1 cellular context compared by ENCODE assay signal in the genomic region with DNA sequence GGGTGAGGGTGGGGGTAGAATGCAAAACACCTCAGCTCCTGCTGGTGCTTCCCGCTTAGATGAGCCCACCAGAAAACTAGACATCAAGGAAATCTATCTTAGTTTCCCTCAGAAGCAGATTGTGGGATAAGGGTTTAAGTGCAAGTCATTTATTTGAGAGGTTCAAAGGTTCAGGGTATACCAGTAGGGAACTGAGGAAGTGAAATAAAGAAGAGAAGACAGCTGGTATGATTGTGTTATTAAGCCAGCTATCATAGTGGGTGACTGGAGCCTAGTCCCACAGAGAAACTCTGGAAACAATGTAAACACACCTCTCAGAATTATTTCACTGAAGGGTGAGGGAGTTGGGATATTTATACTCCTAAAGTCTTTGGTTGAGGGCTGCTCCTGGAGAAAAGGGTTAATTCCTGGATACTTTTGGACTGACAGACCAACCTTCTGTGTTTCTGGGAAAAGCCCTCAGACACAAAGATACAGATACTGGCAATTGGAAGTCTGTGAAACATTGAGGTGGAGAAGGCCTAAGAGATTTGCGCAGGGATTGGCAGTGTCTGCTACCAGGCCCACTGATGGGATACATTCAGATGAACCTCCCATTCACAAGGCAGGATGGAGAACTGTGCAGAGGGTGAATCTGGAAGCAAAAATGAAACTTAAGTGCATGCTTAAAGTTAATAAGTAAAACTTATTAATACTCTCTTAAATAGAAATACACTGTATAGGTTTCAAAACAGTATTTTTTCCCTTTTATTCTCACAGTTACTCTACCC.
TF ChIP-seq lines count a peak whose summit lies in the region.

No MANE protein-coding gene starts in this region.

TF ChIP-seq in HepG2, 621 proteins besides CTCF, POLR2A, EP300 and RAD21:
- TF ChIP-seq ZNF7 (CRISPR knock-in tag; IDR thresholded peaks at IDR 0.05) = no peak
- TF ChIP-seq, protein P1, sequence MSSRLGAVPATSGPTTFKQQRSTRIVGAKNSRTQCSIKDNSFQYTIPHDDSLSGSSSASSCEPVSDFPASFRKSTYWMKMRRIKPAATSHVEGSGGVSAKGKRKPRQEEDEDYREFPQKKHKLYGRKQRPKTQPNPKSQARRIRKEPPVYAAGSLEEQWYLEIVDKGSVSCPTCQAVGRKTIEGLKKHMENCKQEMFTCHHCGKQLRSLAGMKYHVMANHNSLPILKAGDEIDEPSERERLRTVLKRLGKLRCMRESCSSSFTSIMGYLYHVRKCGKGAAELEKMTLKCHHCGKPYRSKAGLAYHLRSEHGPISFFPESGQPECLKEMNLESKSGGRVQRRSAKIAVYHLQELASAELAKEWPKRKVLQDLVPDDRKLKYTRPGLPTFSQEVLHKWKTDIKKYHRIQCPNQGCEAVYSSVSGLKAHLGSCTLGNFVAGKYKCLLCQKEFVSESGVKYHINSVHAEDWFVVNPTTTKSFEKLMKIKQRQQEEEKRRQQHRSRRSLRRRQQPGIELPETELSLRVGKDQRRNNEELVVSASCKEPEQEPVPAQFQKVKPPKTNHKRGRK (CRISPR knock-in tag; IDR thresholded peaks at IDR 0.05) = no peak
- no peak for TF ChIP-seq ZSCAN9 (CRISPR knock-in tag; IDR thresholded peaks at IDR 0.05; ENCODE audit: borderline replicate concordance)
- TF ChIP-seq ZNF230 (CRISPR knock-in tag; IDR thresholded peaks at IDR 0.05) = no peak
- TF ChIP-seq, protein P2, sequence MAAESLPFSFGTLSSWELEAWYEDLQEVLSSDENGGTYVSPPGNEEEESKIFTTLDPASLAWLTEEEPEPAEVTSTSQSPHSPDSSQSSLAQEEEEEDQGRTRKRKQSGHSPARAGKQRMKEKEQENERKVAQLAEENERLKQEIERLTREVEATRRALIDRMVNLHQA (CRISPR knock-in tag; IDR thresholded peaks at IDR 0.05) = no peak
- TF ChIP-seq, protein P3, sequence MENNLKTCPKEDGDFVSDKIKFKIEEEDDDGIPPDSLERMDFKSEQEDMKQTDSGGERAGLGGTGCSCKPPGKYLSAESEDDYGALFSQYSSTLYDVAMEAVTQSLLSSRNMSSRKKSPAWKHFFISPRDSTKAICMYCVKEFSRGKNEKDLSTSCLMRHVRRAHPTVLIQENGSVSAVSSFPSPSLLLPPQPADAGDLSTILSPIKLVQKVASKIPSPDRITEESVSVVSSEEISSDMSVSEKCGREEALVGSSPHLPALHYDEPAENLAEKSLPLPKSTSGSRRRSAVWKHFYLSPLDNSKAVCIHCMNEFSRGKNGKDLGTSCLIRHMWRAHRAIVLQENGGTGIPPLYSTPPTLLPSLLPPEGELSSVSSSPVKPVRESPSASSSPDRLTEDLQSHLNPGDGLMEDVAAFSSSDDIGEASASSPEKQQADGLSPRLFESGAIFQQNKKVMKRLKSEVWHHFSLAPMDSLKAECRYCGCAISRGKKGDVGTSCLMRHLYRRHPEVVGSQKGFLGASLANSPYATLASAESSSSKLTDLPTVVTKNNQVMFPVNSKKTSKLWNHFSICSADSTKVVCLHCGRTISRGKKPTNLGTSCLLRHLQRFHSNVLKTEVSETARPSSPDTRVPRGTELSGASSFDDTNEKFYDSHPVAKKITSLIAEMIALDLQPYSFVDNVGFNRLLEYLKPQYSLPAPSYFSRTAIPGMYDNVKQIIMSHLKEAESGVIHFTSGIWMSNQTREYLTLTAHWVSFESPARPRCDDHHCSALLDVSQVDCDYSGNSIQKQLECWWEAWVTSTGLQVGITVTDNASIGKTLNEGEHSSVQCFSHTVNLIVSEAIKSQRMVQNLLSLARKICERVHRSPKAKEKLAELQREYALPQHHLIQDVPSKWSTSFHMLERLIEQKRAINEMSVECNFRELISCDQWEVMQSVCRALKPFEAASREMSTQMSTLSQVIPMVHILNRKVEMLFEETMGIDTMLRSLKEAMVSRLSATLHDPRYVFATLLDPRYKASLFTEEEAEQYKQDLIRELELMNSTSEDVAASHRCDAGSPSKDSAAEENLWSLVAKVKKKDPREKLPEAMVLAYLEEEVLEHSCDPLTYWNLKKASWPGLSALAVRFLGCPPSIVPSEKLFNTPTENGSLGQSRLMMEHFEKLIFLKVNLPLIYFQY (CRISPR knock-in tag; IDR thresholded peaks at IDR 0.05; ENCODE audit: borderline replicate concordance) = no peak
- TF ChIP-seq ZNF777 (CRISPR knock-in tag; IDR thresholded peaks at IDR 0.05) = no peak
- TF ChIP-seq MAF1 (CRISPR knock-in tag; IDR thresholded peaks at IDR 0.05; ENCODE audit: borderline replicate concordance) = no peak
- TF ChIP-seq HNRNPK (IDR thresholded peaks at IDR 0.05; ENCODE audit: low read depth, low read length, poor library complexity, severe bottlenecking) = no peak
- no peak for TF ChIP-seq HOXA5 (CRISPR knock-in tag; IDR thresholded peaks at IDR 0.05)
- TF ChIP-seq, protein P4, sequence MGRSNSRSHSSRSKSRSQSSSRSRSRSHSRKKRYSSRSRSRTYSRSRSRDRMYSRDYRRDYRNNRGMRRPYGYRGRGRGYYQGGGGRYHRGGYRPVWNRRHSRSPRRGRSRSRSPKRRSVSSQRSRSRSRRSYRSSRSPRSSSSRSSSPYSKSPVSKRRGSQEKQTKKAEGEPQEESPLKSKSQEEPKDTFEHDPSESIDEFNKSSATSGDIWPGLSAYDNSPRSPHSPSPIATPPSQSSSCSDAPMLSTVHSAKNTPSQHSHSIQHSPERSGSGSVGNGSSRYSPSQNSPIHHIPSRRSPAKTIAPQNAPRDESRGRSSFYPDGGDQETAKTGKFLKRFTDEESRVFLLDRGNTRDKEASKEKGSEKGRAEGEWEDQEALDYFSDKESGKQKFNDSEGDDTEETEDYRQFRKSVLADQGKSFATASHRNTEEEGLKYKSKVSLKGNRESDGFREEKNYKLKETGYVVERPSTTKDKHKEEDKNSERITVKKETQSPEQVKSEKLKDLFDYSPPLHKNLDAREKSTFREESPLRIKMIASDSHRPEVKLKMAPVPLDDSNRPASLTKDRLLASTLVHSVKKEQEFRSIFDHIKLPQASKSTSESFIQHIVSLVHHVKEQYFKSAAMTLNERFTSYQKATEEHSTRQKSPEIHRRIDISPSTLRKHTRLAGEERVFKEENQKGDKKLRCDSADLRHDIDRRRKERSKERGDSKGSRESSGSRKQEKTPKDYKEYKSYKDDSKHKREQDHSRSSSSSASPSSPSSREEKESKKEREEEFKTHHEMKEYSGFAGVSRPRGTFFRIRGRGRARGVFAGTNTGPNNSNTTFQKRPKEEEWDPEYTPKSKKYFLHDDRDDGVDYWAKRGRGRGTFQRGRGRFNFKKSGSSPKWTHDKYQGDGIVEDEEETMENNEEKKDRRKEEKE (IDR thresholded peaks at IDR 0.05) = no peak
- TF ChIP-seq TRIM24 (CRISPR knock-in tag; IDR thresholded peaks at IDR 0.05) = no peak
- no peak for TF ChIP-seq ZFP36 (IDR thresholded peaks at IDR 0.05; ENCODE audit: borderline replicate concordance, low read depth, low read length, partially characterized antibody)
